In the genomic region with DNA sequence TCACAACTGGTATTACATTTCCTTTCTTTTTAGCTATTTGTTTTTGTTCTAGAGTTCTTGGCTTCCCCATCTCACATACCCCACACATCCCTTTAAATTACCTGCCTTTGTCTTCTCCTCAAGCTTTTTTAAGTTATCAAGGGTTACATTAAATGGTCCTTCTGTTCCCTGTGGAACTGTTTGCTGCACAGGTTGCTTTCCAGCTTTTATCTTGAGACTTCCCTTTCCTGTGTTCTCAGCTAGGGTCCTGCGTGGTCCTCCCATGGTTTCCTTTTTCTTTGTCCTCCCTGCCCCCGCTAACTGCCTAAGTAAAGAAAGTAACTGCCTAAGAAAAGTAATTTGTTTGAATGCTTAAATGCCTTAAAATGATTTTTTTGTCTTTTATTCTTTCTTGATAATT, we compare ENCODE assay signal across 30 cellular contexts.
"Had no signal": no experiment of that assay in that cellular context is flagged by ENCODE, and none has a peak within 500 bp of the region (broad histone marks: within the 10 kb centered on the region; RNA-seq: fewer than 3 reads in every experiment).

No MANE protein-coding gene starts in this region.

- H3K9me3 Mint-ChIP-seq: activated T-cell treated with anti-CD3 and anti-CD28 coated beads, Interleukin-2, amount 50 U/mL, for 4 hours; activated T-helper 17 cell treated with anti-CD3 and anti-CD28 coated beads, Interleukin-2, amount 50 U/mL, for 72 hours; central memory CD8-positive, alpha-beta T cell; effector memory CD8-positive, alpha-beta T cell; T-helper 2 cell treated with Interferon-gamma antibody and Interleukin-4, amounts not matched to agents 5 μg/mL and 100 μg/mL, for 36 hours had no signal

- H3K4me3 Mint-ChIP-seq: activated CD4-positive, alpha-beta T cell treated with anti-CD3 and anti-CD28 coated beads, Interleukin-2, amount 10 ng/mL, durations not matched to agents 7 days and 5 days; activated CD8-positive, alpha-beta T cell treated with anti-CD3 and anti-CD28 coated beads for 36 hours; activated naive CD8-positive, alpha-beta T cell; activated T-cell treated with anti-CD3 and anti-CD28 coated beads, Interleukin-2, amount 50 U/mL, for 4 hours; activated T-helper 17 cell treated with anti-CD3 and anti-CD28 coated beads, Interleukin-2, amount 50 U/mL, for 72 hours; central memory CD8-positive, alpha-beta T cell; dendritic cell treated with granulocyte-macrophage colony-stimulating factor and Interleukin-4, amounts not matched to agents 40 ng/mL and 50 ng/mL, for 4 days; effector memory CD8-positive, alpha-beta T cell; T-helper 17 cell; T-helper 2 cell treated with Interferon-gamma antibody and Interleukin-4, amounts not matched to agents 5 μg/mL and 100 μg/mL, for 36 hours; WTC11 had no signal

- FAIRE-seq: astrocyte, bronchial epithelial cell, frontal cortex had no signal

- DNase-seq: activated CD4-positive, alpha-beta T cell treated with anti-CD3 and anti-CD28 coated beads for 1 hour; activated CD4-positive, alpha-beta T cell treated with anti-CD3 and anti-CD28 coated beads for 4 hours; activated CD4-positive, alpha-beta T cell treated with anti-CD3 and anti-CD28 coated beads, Interleukin-2, amount 10 ng/mL, durations not matched to agents 7 days and 5 days; activated CD4-positive, alpha-beta T cell treated with anti-CD3 and anti-CD28 coated beads, Interleukin-2, amount 50 U/mL, for 48 hours; activated CD8-positive, alpha-beta memory T cell treated with anti-CD3 and anti-CD28 coated beads for 24 hours; activated CD8-positive, alpha-beta T cell treated with anti-CD3 and anti-CD28 coated beads for 36 hours; activated effector memory CD4-positive, alpha-beta T cell treated with Interleukin-2 at 50 U/mL for 16 hours; activated gamma-delta T cell treated with Interleukin-2 at 50 U/mL for 16 hours; activated naive CD4-positive, alpha-beta T cell treated with anti-CD3 and anti-CD28 coated beads, Interleukin-2, amount 50 U/mL, for 16 hours; activated naive CD4-positive, alpha-beta T cell treated with Interleukin-2 at 50 U/mL for 16 hours; activated T-cell treated with anti-CD3 and anti-CD28 coated beads, Interleukin-2, amount 50 U/mL, for 4 hours; amniotic stem cell; anterior cingulate cortex; brain microvascular endothelial cell; effector CD4-positive, alpha-beta T cell; effector memory CD8-positive, alpha-beta T cell; foreskin fibroblast; heart left ventricle; T-helper 1 cell; T-helper 17 cell; T1000 had no signal

- H3K27ac Mint-ChIP-seq: activated CD4-positive, alpha-beta T cell treated with anti-CD3 and anti-CD28 coated beads, Interleukin-2, amount 10 ng/mL, durations not matched to agents 7 days and 5 days; activated CD8-positive, alpha-beta T cell treated with anti-CD3 and anti-CD28 coated beads for 36 hours; activated naive CD8-positive, alpha-beta T cell; activated T-helper 17 cell treated with anti-CD3 and anti-CD28 coated beads, Interleukin-2, amount 50 U/mL, for 72 hours; dendritic cell treated with granulocyte-macrophage colony-stimulating factor and Interleukin-4, amounts not matched to agents 40 ng/mL and 50 ng/mL, for 4 days; T-helper 17 cell; T-helper 2 cell treated with Interferon-gamma antibody and Interleukin-4, amounts not matched to agents 5 μg/mL and 100 μg/mL, for 36 hours; WTC11 had no signal

- H3K4me1 Mint-ChIP-seq: activated CD4-positive, alpha-beta T cell treated with anti-CD3 and anti-CD28 coated beads, Interleukin-2, amount 10 ng/mL, durations not matched to agents 7 days and 5 days; activated T-helper 17 cell treated with anti-CD3 and anti-CD28 coated beads, Interleukin-2, amount 50 U/mL, for 72 hours; central memory CD8-positive, alpha-beta T cell; T-helper 17 cell; WTC11 had no signal

- H3K27me3 Mint-ChIP-seq: activated CD4-positive, alpha-beta T cell treated with anti-CD3 and anti-CD28 coated beads, Interleukin-2, amount 10 ng/mL, durations not matched to agents 7 days and 5 days; activated CD8-positive, alpha-beta T cell treated with anti-CD3 and anti-CD28 coated beads for 36 hours; activated naive CD8-positive, alpha-beta T cell; activated T-helper 17 cell treated with anti-CD3 and anti-CD28 coated beads, Interleukin-2, amount 50 U/mL, for 72 hours; central memory CD8-positive, alpha-beta T cell; dendritic cell treated with granulocyte-macrophage colony-stimulating factor and Interleukin-4, amounts not matched to agents 40 ng/mL and 50 ng/mL, for 4 days; effector memory CD8-positive, alpha-beta T cell; T-helper 17 cell had no signal
